In genomic region chr12:14960548-14961465, GRCh38 we compare ENCODE assay signal across 9 cellular contexts. TPM values are rescaled to one million over a fixed set of nuclear protein-coding genes. Genes with fewer than 3 reads are reported as not detected.
DNase-seq lines count a peak whose midpoint lies in the region; ATAC-seq lines count a peak whose summit lies in the region.
"Had no signal": no experiment of that assay in that cellular context is flagged by ENCODE, and none has a peak within 500 bp of the region (broad histone marks: within the 10 kb centered on the region; RNA-seq: fewer than 3 reads in every experiment).

No MANE protein-coding gene starts in this region.

- DNase-seq in stimulated activated CD4-positive, alpha-beta T cell treated with anti-CD3 and anti-CD28 coated beads, Interleukin-4, amount 100 ng/mL, for 24 hours = peak; percentile 41
- no peak for DNase-seq in stimulated activated CD4-positive, alpha-beta T cell treated with anti-CD3 and anti-CD28 coated beads, Interleukin-2, amount 100 ng/mL, for 48 hours
- peak; percentile 65 for DNase-seq in SIG-M5 (lab: John Stamatoyannopoulos, UW)
- DNase-seq in central memory CD4-positive, alpha-beta T cell = peak; percentile 75
- DNase-seq in NCI-H1694 (lab: John Stamatoyannopoulos, UW) = no peak
- DNase-seq in NCI-H446 treated with DMSO at 0.1 percent for 48 hours (lab: John Stamatoyannopoulos, UW) = no peak

- H3K9me3 ChIP-seq in mononuclear cell (ENCODE audit: low read depth, low read length) = no peaks in the 10 kb centered on the region

- peak; percentile 31 for ATAC-seq in HG03095 (IDR thresholded peaks at IDR 0.05; ENCODE audit: unreplicated experiment)

- peak overlapping the region; percentile 96 for H3K4me3 ChIP-seq in mononuclear cell (ENCODE audit: low read length)

- no peaks in the 10 kb centered on the region for H3K27me3 ChIP-seq in mononuclear cell (ENCODE audit: insufficient read depth, low read length)

- H3K4me1 ChIP-seq in mononuclear cell (ENCODE audit: insufficient read depth, low read length) = peaks cover 63% of the 10 kb centered on the region

RNA-seq across cellular contexts. Expression of gene ARHGDIB, which starts 0.6 kb away (rescaled TPM):
- 1,170 TPM for total RNA-seq in mononuclear cell

RNA-seq across cellular contexts. Expression of gene PDE6H, which starts 12.0 kb away (rescaled TPM):
- total RNA-seq in mononuclear cell = 3.9 TPM
- total RNA-seq: epithelial cell of proximal tubule had no signal

RNA-seq across cellular contexts. Expression of gene ERP27, which starts 22.5 kb away (rescaled TPM):
- 8.3 TPM for total RNA-seq in mononuclear cell

Comparison
In these comparisons a context has a peak if more than half of its experiments do, and no peak if none do; other contexts are left out.
1. DNase-seq: peak in stimulated activated CD4-positive, alpha-beta T cell treated with anti-CD3 and anti-CD28 coated beads, Interleukin-4, amount 100 ng/mL, for 24 hours (single experiment), SIG-M5 (single experiment) and central memory CD4-positive, alpha-beta T cell (single experiment); none in stimulated activated CD4-positive, alpha-beta T cell treated with anti-CD3 and anti-CD28 coated beads, Interleukin-2, amount 100 ng/mL, for 48 hours (0 of 2), NCI-H1694 (single experiment) and NCI-H446 treated with DMSO at 0.1 percent for 48 hours (single experiment).